In genomic region chr1:181090653-181091126, GRCh38 we compare ENCODE assay signal across 8 cellular contexts. TPM values are rescaled to one million over a fixed set of nuclear protein-coding genes. Genes with fewer than 3 reads are reported as not detected.
A peak's percentile ranks its signal among the peaks of the same experiment; 100 is the strongest.
DNase-seq lines count a peak whose midpoint lies in the region; ATAC-seq and TF ChIP-seq lines count a peak whose summit lies in the region.

No MANE protein-coding gene starts in this region.

- peaks cover 2% of the 10 kb centered on the region for H3K27me3 Mint-ChIP-seq in activated CD4-positive, alpha-beta T cell treated with anti-CD3 and anti-CD28 coated beads, Interleukin-2, amount 10 ng/mL, durations not matched to agents 24 days and 14 days

- TF ChIP-seq CTCF in heart left ventricle (IDR thresholded peaks at IDR 0.05): no peak
- TF ChIP-seq CTCF in fibroblast of mammary gland (conservative IDR thresholded peaks at IDR 0.05; ENCODE audit: control insufficient read depth, insufficient read depth, low read depth, low read length): no peak

- no peak for TF ChIP-seq POLR2A in heart left ventricle (IDR thresholded peaks at IDR 0.05)

- peak overlapping the region; percentile 92 for H3K9ac ChIP-seq in skeletal muscle satellite cell (ENCODE audit: low read depth, low read length)

- peaks cover 46% of the 10 kb centered on the region for H3K4me1 Mint-ChIP-seq in activated CD4-positive, alpha-beta T cell treated with anti-CD3 and anti-CD28 coated beads, Interleukin-2, amount 10 ng/mL, durations not matched to agents 24 days and 14 days

- H3K9me3 ChIP-seq in heart left ventricle (no peaks in the 10 kb centered on the region), skeletal muscle satellite cell (replicated peaks; ENCODE audit: low read length) (no peaks in the 10 kb centered on the region)

- peaks cover 58% of the 10 kb centered on the region for H3K36me3 Mint-ChIP-seq in activated CD4-positive, alpha-beta T cell treated with anti-CD3 and anti-CD28 coated beads, Interleukin-2, amount 10 ng/mL, durations not matched to agents 24 days and 14 days (ENCODE audit: low read depth)

- ATAC-seq in heart left ventricle (peak in 1 of 4 donors; percentile 21), left cardiac atrium (no peak), HG03442 (IDR thresholded peaks at IDR 0.05; ENCODE audit: unreplicated experiment) (no peak)

- H3K4me1 ChIP-seq in heart left ventricle (peaks cover 16 to 67% (median 50%) of the 10 kb centered on the region in 12 donors), skeletal muscle satellite cell (ENCODE audit: control insufficient read depth, insufficient read depth, low read length) (peaks cover 52% of the 10 kb centered on the region)

- peak overlapping the region; percentile 65 to 95 (median 88) for H3K4me3 ChIP-seq in heart left ventricle
- peak overlapping the region; percentile 97 for H3K4me3 ChIP-seq in fibroblast of mammary gland (ENCODE audit: control insufficient read depth, low read depth, low read length)
- peak overlapping the region; percentile 85 for H3K4me3 ChIP-seq in skeletal muscle satellite cell (ENCODE audit: low read length)

- no peaks in the 10 kb centered on the region for H3K27me3 ChIP-seq in heart left ventricle
- H3K27me3 ChIP-seq in skeletal muscle satellite cell (ENCODE audit: control insufficient read depth, insufficient read depth, low read length): no peaks in the 10 kb centered on the region

- intact Hi-C loops in heart left ventricle (cut with DNase I): loop anchor here in 3 of 10 donors (2.0 kb wide), 2 partner anchors 14 to 16 kb away; no protein-coding TSS in a partner anchor
- intact Hi-C loops in left cardiac atrium (cut with DNase I): no loop called here
- intact Hi-C loops in activated CD4-positive, alpha-beta T cell treated with anti-CD3 and anti-CD28 coated beads, Interleukin-2, amount 10 ng/mL, durations not matched to agents 24 days and 14 days (cut with micrococcal nuclease): loop anchor here (1.0 to 10.0 kb wide), 7 partner anchors 9 to 1524 kb away; partner anchors contain the start of gene MR1

- WGBS in heart left ventricle, 4 donors: 8 to 15% (median 13%) methylated on average over 9 of the region's 9 CpGs

- no peaks in the 10 kb centered on the region for H3K9me3 Mint-ChIP-seq in activated CD4-positive, alpha-beta T cell treated with anti-CD3 and anti-CD28 coated beads, Interleukin-2, amount 10 ng/mL, durations not matched to agents 24 days and 14 days

- H3K36me3 ChIP-seq in heart left ventricle (peaks cover 0 to 15% (median 4%) of the 10 kb centered on the region in 9 donors), skeletal muscle satellite cell (ENCODE audit: insufficient read depth, low read length) (peaks cover 38% of the 10 kb centered on the region)

- peak overlapping the region; percentile 82 to 98 (median 94) for H3K27ac ChIP-seq in heart left ventricle

- H3K27ac Mint-ChIP-seq in activated CD4-positive, alpha-beta T cell treated with anti-CD3 and anti-CD28 coated beads, Interleukin-2, amount 10 ng/mL, durations not matched to agents 24 days and 14 days: peak overlapping the region; percentile 98

- peak overlapping the region; percentile 99 for H3K4me3 Mint-ChIP-seq in activated CD4-positive, alpha-beta T cell treated with anti-CD3 and anti-CD28 coated beads, Interleukin-2, amount 10 ng/mL, durations not matched to agents 24 days and 14 days

- H3K4me2 ChIP-seq in skeletal muscle satellite cell (ENCODE audit: low read length): peak overlapping the region; percentile 86

- DNase-seq in heart left ventricle (no peak), left cardiac atrium (no peak), fibroblast of mammary gland (ENCODE audit: low read depth) (no peak), GF-D8 (lab: John Stamatoyannopoulos, UW) (no peak), NAMALWA (ENCODE audit: low spot score) (no peak)
- DNase-seq in activated CD4-positive, alpha-beta T cell treated with anti-CD3 and anti-CD28 coated beads, Interleukin-2, amount 10 ng/mL, durations not matched to agents 24 days and 14 days: peak; percentile 79

RNA-seq across cellular contexts. Expression of gene IER5, which starts 2.2 kb away (rescaled TPM):
- total RNA-seq in heart left ventricle: 10 to 100 TPM; 12.8 to 22.7 (median 18.4) TPM
- polyA plus RNA-seq in heart left ventricle: 10 to 100 TPM; 19.9 to 23.4 TPM
- 10 to 100 TPM; 15.7 to 25.0 TPM for total RNA-seq in left cardiac atrium
- 48.3 and 48.6 TPM in 2 replicates for total RNA-seq in activated CD4-positive, alpha-beta T cell treated with anti-CD3 and anti-CD28 coated beads, Interleukin-2, amount 10 ng/mL, durations not matched to agents 24 days and 14 days
- total RNA-seq in skeletal muscle satellite cell (2012; rRNA removed): 15.0 and 15.3 TPM in 2 replicates

RNA-seq across cellular contexts. Expression of gene MR1, which starts 56.9 kb away (rescaled TPM):
- total RNA-seq in heart left ventricle (10 to 100 TPM in 2 of 9 donors, 1 to 10 TPM in 7; 2.1 to 21.0 (median 3.8) TPM), left cardiac atrium (10 to 100 TPM; 10.5 to 12.0 TPM)
- 1 to 10 TPM in 1 of 2 donors, under 1 TPM in 1; 0.65 to 2.4 TPM for polyA plus RNA-seq in heart left ventricle
- total RNA-seq in activated CD4-positive, alpha-beta T cell treated with anti-CD3 and anti-CD28 coated beads, Interleukin-2, amount 10 ng/mL, durations not matched to agents 24 days and 14 days: 14.6 and 16.2 TPM in 2 replicates
- total RNA-seq in skeletal muscle satellite cell (2012; rRNA removed): 9.8 and 13.7 TPM in 2 replicates
